In genomic region chr3:114409291-114409690, GRCh38 we compare ENCODE assay signal across 13 cellular contexts.
DNase-seq lines count a peak whose midpoint lies in the region; ATAC-seq, FAIRE-seq and TF ChIP-seq lines count a peak whose summit lies in the region.
"Had no signal": no experiment of that assay in that cellular context is flagged by ENCODE, and none has a peak within 500 bp of the region (broad histone marks: within the 10 kb centered on the region; RNA-seq: fewer than 3 reads in every experiment).

No MANE protein-coding gene starts in this region.

- peak overlapping the region; percentile 83; the same call in 1 of the 2 replicates for H3K4me3 Mint-ChIP-seq in HFFc6
- H3K4me3 Mint-ChIP-seq: activated CD4-positive, alpha-beta memory T cell treated with anti-CD3 and anti-CD28 coated beads for 36 hours; CD4-positive, alpha-beta T cell had no signal

- peak overlapping the region; percentile 90; the same call in 1 of the 2 replicates for H3K27ac Mint-ChIP-seq in HFFc6
- H3K27ac Mint-ChIP-seq: activated CD4-positive, alpha-beta memory T cell treated with anti-CD3 and anti-CD28 coated beads for 36 hours; CD4-positive, alpha-beta T cell had no signal

- no peaks in the 10 kb centered on the region for H3K36me3 ChIP-seq in pancreas
- H3K36me3 ChIP-seq: Peyer's patch had no signal

- peak overlapping the region in 3 of 4 donors; percentile 6 to 63 (median 51) for H3K27ac ChIP-seq in pancreas
- H3K27ac ChIP-seq: epithelial cell of prostate had no signal

- no peaks in the 10 kb centered on the region for H3K9me3 Mint-ChIP-seq in HFFc6
- H3K9me3 Mint-ChIP-seq: activated CD4-positive, alpha-beta memory T cell treated with anti-CD3 and anti-CD28 coated beads for 36 hours; CD4-positive, alpha-beta T cell had no signal

- H3K4me3 ChIP-seq in pancreas: no peak overlapping the region
- H3K4me3 ChIP-seq: Peyer's patch had no signal

- WGBS in pancreas, 2 donors: 15 to 19% methylated on average over 7 of the region's 7 CpGs

- TF ChIP-seq CTCF in HFFc6 (IDR thresholded peaks at IDR 0.05): no peak
- no peak for TF ChIP-seq CTCF in pancreas (IDR thresholded peaks at IDR 0.05)

- ATAC-seq in pancreas (peak; percentile 36 to 79 (median 60)), GM18519 (IDR thresholded peaks at IDR 0.05; ENCODE audit: low FRiP score, unreplicated experiment) (no peak), GM21786 (IDR thresholded peaks at IDR 0.05; ENCODE audit: unreplicated experiment) (no peak)

- DNase-seq in HFFc6 (no peak), NCI-H187 treated with DMSO at 0.1 percent for 48 hours (lab: John Stamatoyannopoulos, UW) (peak; percentile 81), cerebellar cortex (ENCODE audit: low spot score) (peak; percentile 56), pancreas (peak in 1 of 6 donors; percentile 7), NOMO-1 treated with dmso at 0.1 percent for 144 hours (lab: John Stamatoyannopoulos, UW; ENCODE audit: unreplicated experiment) (no peak)
- no peak for DNase-seq in activated effector memory CD4-positive, alpha-beta T cell treated with anti-CD3 and anti-CD28 coated beads, Interleukin-2, amount 50 U/mL, for 16 hours
- DNase-seq: activated CD4-positive, alpha-beta memory T cell treated with anti-CD3 and anti-CD28 coated beads for 36 hours; CD4-positive, alpha-beta T cell; NCI-H1694; Peyer's patch had no signal

- no peaks in the 10 kb centered on the region; the same call in 1 of the 2 replicates for H3K27me3 Mint-ChIP-seq in HFFc6 (ENCODE audit: insufficient read depth)
- H3K27me3 Mint-ChIP-seq: activated CD4-positive, alpha-beta memory T cell treated with anti-CD3 and anti-CD28 coated beads for 36 hours; CD4-positive, alpha-beta T cell had no signal

- peaks cover 10 to 19% (median 13%) of the 10 kb centered on the region in 3 donors for H3K4me1 ChIP-seq in pancreas

- intact Hi-C loops in pancreas (cut with DNase I): no loop called here

- no peak for FAIRE-seq in pancreas (lab: Jason Lieb, UNC)

- no peaks in the 10 kb centered on the region for H3K27me3 ChIP-seq in pancreas
- H3K27me3 ChIP-seq: Peyer's patch had no signal

- no peaks in the 10 kb centered on the region for H3K36me3 Mint-ChIP-seq in HFFc6 (ENCODE audit: low read depth)
- H3K36me3 Mint-ChIP-seq: activated CD4-positive, alpha-beta memory T cell treated with anti-CD3 and anti-CD28 coated beads for 36 hours had no signal

- H3K4me1 Mint-ChIP-seq in HFFc6 (ENCODE audit: low read depth): peaks cover 96% of the 10 kb centered on the region

- H3K9me3 ChIP-seq in pancreas: no peaks in the 10 kb centered on the region
- H3K9me3 ChIP-seq: Peyer's patch had no signal

Comparison
In these comparisons a context has a peak if more than half of its experiments do, and no peak if none do; other contexts are left out.
1. DNase-seq: peak in NCI-H187 treated with DMSO at 0.1 percent for 48 hours (single experiment) and cerebellar cortex (single experiment); none in HFFc6 (single experiment), activated effector memory CD4-positive, alpha-beta T cell treated with anti-CD3 and anti-CD28 coated beads, Interleukin-2, amount 50 U/mL, for 16 hours (single experiment) and NOMO-1 treated with dmso at 0.1 percent for 144 hours (single experiment).
2. ATAC-seq: peak in pancreas (4 of 4); none in GM18519 (single experiment) and GM21786 (single experiment).